ENCODE assay signal across 1 cellular context in genomic region chr10:119209736-119210355, GRCh38.
TF ChIP-seq lines count a peak whose summit lies in the region.

No MANE protein-coding gene starts in this region.

TF ChIP-seq in endothelial cell of umbilical vein, 7 proteins besides CTCF, POLR2A, EP300 and RAD21:
- TF ChIP-seq FOS (IDR thresholded peaks at IDR 0.05; ENCODE audit: borderline replicate concordance, insufficient read depth, low read length) (no peak), MYC (IDR thresholded peaks at IDR 0.05; ENCODE audit: low read depth, low read length) (no peak), POLR2AphosphoS5 (IDR thresholded peaks at IDR 0.05; ENCODE audit: insufficient read depth, low read depth, low read length) (no peak)
